8 cellular contexts compared by ENCODE assay signal in genomic region chr10:29858352-29859267, GRCh38.
DNase-seq lines count a peak whose midpoint lies in the region; ATAC-seq and TF ChIP-seq lines count a peak whose summit lies in the region.

No MANE protein-coding gene starts in this region.

- DNase-seq in activated naive CD4-positive, alpha-beta T cell treated with anti-CD3 and anti-CD28 coated beads for 36 hours = peak; percentile 6
- no peak for DNase-seq in activated naive CD4-positive, alpha-beta T cell treated with anti-CD3 and anti-CD28 coated beads, Interleukin-2, amount 50 U/mL, for 72 hours (ENCODE audit: low spot score in 2 of 2)
- DNase-seq in left ventricle myocardium superior (peak; percentile 80), stomach (peak; percentile 57), NCI-H446 treated with DMSO at 0.1 percent for 48 hours (lab: John Stamatoyannopoulos, UW) (no peak)
- no peak for DNase-seq in activated T-cell treated with anti-CD3 and anti-CD28 coated beads, Interleukin-2, amount 50 U/mL, for 24 hours

- H3K4me3 ChIP-seq in stomach = no peak overlapping the region

- no peaks in the 10 kb centered on the region for H3K27me3 ChIP-seq in stomach

- no peak for TF ChIP-seq POLR2A in stomach (IDR thresholded peaks at IDR 0.05)

- H3K36me3 Mint-ChIP-seq in activated naive CD4-positive, alpha-beta T cell treated with anti-CD3 and anti-CD28 coated beads for 36 hours (ENCODE audit: low read depth) = no peaks in the 10 kb centered on the region
- no peaks in the 10 kb centered on the region for H3K36me3 Mint-ChIP-seq in activated naive CD4-positive, alpha-beta T cell treated with anti-CD3 and anti-CD28 coated beads, Interleukin-2, amount 50 U/mL, for 72 hours
- no peaks in the 10 kb centered on the region for H3K36me3 Mint-ChIP-seq in activated T-cell treated with anti-CD3 and anti-CD28 coated beads, Interleukin-2, amount 50 U/mL, for 24 hours (ENCODE audit: low read depth)

- H3K27ac ChIP-seq in VCaP = no peak overlapping the region
- peak overlapping the region in 4 of 5 donors; percentile 22 to 72 (median 43) for H3K27ac ChIP-seq in stomach

- intact Hi-C loops in activated naive CD4-positive, alpha-beta T cell treated with anti-CD3 and anti-CD28 coated beads for 36 hours (cut with micrococcal nuclease) = no loop called here
- intact Hi-C loops in left ventricle myocardium superior (cut with micrococcal nuclease) = no loop called here
- intact Hi-C loops in stomach (cut with DNase I; ENCODE audit: low total_unique reads) = no loop called here

- peaks cover 7 to 11% (median 9%) of the 10 kb centered on the region in 4 donors for H3K4me1 ChIP-seq in stomach

- peaks cover 6% of the 10 kb centered on the region for H3K27me3 Mint-ChIP-seq in activated naive CD4-positive, alpha-beta T cell treated with anti-CD3 and anti-CD28 coated beads for 36 hours (ENCODE audit: low read depth)
- H3K27me3 Mint-ChIP-seq in activated T-cell treated with anti-CD3 and anti-CD28 coated beads, Interleukin-2, amount 50 U/mL, for 24 hours = peaks cover 30% of the 10 kb centered on the region

- WGBS in stomach, 5 donors = 19 to 23% (median 21%) methylated on average over 11 of the region's 11 CpGs

- H3K36me3 ChIP-seq in stomach = no peaks in the 10 kb centered on the region

- H3K9me3 ChIP-seq in stomach = no peaks in the 10 kb centered on the region

- TF ChIP-seq CTCF in VCaP (conservative IDR thresholded peaks at IDR 0.05) (peak; percentile 90), stomach (IDR thresholded peaks at IDR 0.05) (peak in 5 of 7 experiments; percentile 6 to 53 (median 46))

- no peak for ATAC-seq in activated naive CD4-positive, alpha-beta T cell treated with anti-CD3 and anti-CD28 coated beads, Interleukin-2, amount 50 U/mL, for 72 hours
- peak; percentile 93 for ATAC-seq in left ventricle myocardium superior
- ATAC-seq in HG03280 (IDR thresholded peaks at IDR 0.05; ENCODE audit: unreplicated experiment) = no peak

- no peaks in the 10 kb centered on the region for H3K4me1 Mint-ChIP-seq in activated naive CD4-positive, alpha-beta T cell treated with anti-CD3 and anti-CD28 coated beads for 36 hours (ENCODE audit: low read depth)
- H3K4me1 Mint-ChIP-seq in activated T-cell treated with anti-CD3 and anti-CD28 coated beads, Interleukin-2, amount 50 U/mL, for 24 hours (ENCODE audit: low read depth) = no peaks in the 10 kb centered on the region

- no peak overlapping the region for H3K27ac Mint-ChIP-seq in activated naive CD4-positive, alpha-beta T cell treated with anti-CD3 and anti-CD28 coated beads for 36 hours
- H3K27ac Mint-ChIP-seq in activated naive CD4-positive, alpha-beta T cell treated with anti-CD3 and anti-CD28 coated beads, Interleukin-2, amount 50 U/mL, for 72 hours = no peak overlapping the region
- H3K27ac Mint-ChIP-seq in activated T-cell treated with anti-CD3 and anti-CD28 coated beads, Interleukin-2, amount 50 U/mL, for 24 hours = no peak overlapping the region

- no peak overlapping the region for H3K4me3 Mint-ChIP-seq in activated naive CD4-positive, alpha-beta T cell treated with anti-CD3 and anti-CD28 coated beads for 36 hours
- H3K4me3 Mint-ChIP-seq in activated T-cell treated with anti-CD3 and anti-CD28 coated beads, Interleukin-2, amount 50 U/mL, for 24 hours = no peak overlapping the region

- CTCF ChIA-PET in activated naive CD4-positive, alpha-beta T cell treated with anti-CD3 and anti-CD28 coated beads for 36 hours (lab: Charles Lee) = interaction anchor here (0.7 kb wide), 1 partner anchor 177 kb away, joined by 3 read pairs; no protein-coding TSS in a partner anchor

- TF ChIP-seq EP300 in stomach (IDR thresholded peaks at IDR 0.05) = peak; percentile 66

- H3K9me3 Mint-ChIP-seq in activated naive CD4-positive, alpha-beta T cell treated with anti-CD3 and anti-CD28 coated beads for 36 hours = no peaks in the 10 kb centered on the region
- H3K9me3 Mint-ChIP-seq in activated naive CD4-positive, alpha-beta T cell treated with anti-CD3 and anti-CD28 coated beads, Interleukin-2, amount 50 U/mL, for 72 hours = no peaks in the 10 kb centered on the region
- no peaks in the 10 kb centered on the region for H3K9me3 Mint-ChIP-seq in activated T-cell treated with anti-CD3 and anti-CD28 coated beads, Interleukin-2, amount 50 U/mL, for 24 hours

Comparison
In these comparisons a context has a peak if more than half of its experiments do, and no peak if none do; other contexts are left out.
1. DNase-seq: peak in activated naive CD4-positive, alpha-beta T cell treated with anti-CD3 and anti-CD28 coated beads for 36 hours (single experiment), left ventricle myocardium superior (single experiment) and stomach (single experiment); none in activated naive CD4-positive, alpha-beta T cell treated with anti-CD3 and anti-CD28 coated beads, Interleukin-2, amount 50 U/mL, for 72 hours (0 of 2), activated T-cell treated with anti-CD3 and anti-CD28 coated beads, Interleukin-2, amount 50 U/mL, for 24 hours (single experiment) and NCI-H446 treated with DMSO at 0.1 percent for 48 hours (single experiment).